ENCODE assay signal across 8 cellular contexts in the genomic region with DNA sequence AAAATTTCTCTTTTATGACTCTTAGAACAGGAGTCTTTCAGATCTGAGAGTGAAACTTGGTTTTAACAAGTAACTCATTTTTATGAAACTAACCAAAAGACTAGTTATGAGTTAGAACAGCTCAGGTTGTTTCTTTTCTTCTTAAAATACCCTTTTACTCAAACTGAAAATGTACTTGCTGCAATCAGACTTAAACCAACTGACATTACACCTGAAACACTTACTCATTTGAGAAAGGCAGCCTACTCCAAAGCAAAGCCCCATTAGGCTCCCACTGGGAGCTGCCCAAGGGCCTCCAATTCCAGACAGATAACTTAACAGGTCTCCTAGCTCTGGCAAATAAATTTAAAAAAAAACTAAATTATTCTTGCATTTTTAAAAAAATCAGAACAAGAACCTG. TPM values are rescaled to one million over a fixed set of nuclear protein-coding genes. Genes with fewer than 3 reads are reported as not detected.
DNase-seq lines count a peak whose midpoint lies in the region; ATAC-seq and TF ChIP-seq lines count a peak whose summit lies in the region.

No MANE protein-coding gene starts in this region.

- H3K27ac Mint-ChIP-seq in chondrocyte (ENCODE audit: unreplicated experiment), result peak overlapping the region; percentile 93
- H3K27ac Mint-ChIP-seq in progenitor cell of endocrine pancreas, result no peak overlapping the region
- H3K27ac Mint-ChIP-seq in HFFc6, result no peak overlapping the region

- peaks cover 2% of the 10 kb centered on the region for H3K36me3 Mint-ChIP-seq in chondrocyte (ENCODE audit: low read depth)
- peaks cover 3% of the 10 kb centered on the region for H3K36me3 Mint-ChIP-seq in progenitor cell of endocrine pancreas (ENCODE audit: insufficient read depth)
- no peaks in the 10 kb centered on the region for H3K36me3 Mint-ChIP-seq in HFFc6 (ENCODE audit: low read depth)

- H3K27me3 Mint-ChIP-seq in chondrocyte (ENCODE audit: low read depth) (no peaks in the 10 kb centered on the region), progenitor cell of endocrine pancreas (peaks cover 9% of the 10 kb centered on the region), HFFc6 (ENCODE audit: insufficient read depth) (peaks cover 9% of the 10 kb centered on the region)

- TF ChIP-seq CTCF in chondrocyte (IDR thresholded peaks at IDR 0.05), result no peak
- no peak for TF ChIP-seq CTCF in progenitor cell of endocrine pancreas (IDR thresholded peaks at IDR 0.05; ENCODE audit: unreplicated experiment)
- no peak for TF ChIP-seq CTCF in HFFc6 (IDR thresholded peaks at IDR 0.05)

- H3K9me3 Mint-ChIP-seq in chondrocyte (ENCODE audit: low read depth) (no peaks in the 10 kb centered on the region), progenitor cell of endocrine pancreas (ENCODE audit: low read depth) (peaks cover 7% of the 10 kb centered on the region), HFFc6 (no peaks in the 10 kb centered on the region)

- H3K4me1 Mint-ChIP-seq in chondrocyte (ENCODE audit: low read depth) (peaks cover 54% of the 10 kb centered on the region), progenitor cell of endocrine pancreas (ENCODE audit: low read depth) (peaks cover 11% of the 10 kb centered on the region), HFFc6 (ENCODE audit: low read depth) (no peaks in the 10 kb centered on the region; the same call in 1 of the 2 replicates)

- peak; percentile 20 for ATAC-seq in HG03457 (IDR thresholded peaks at IDR 0.05; ENCODE audit: unreplicated experiment)

- DNase-seq in stimulated activated CD4-positive, alpha-beta T cell treated with anti-CD3 and anti-CD28 coated beads, Interleukin-4, amount 100 ng/mL, for 24 hours, result peak; percentile 57
- no peak for DNase-seq in stimulated activated CD4-positive, alpha-beta T cell treated with anti-CD3 and anti-CD28 coated beads, Interleukin-4, amount 100 ng/mL, for 4 hours
- no peak for DNase-seq in chondrocyte (ENCODE audit: low spot score)
- DNase-seq in progenitor cell of endocrine pancreas (ENCODE audit: low spot score, unreplicated experiment), result no peak
- no peak for DNase-seq in SIG-M5 (lab: John Stamatoyannopoulos, UW)
- no peak for DNase-seq in HFFc6
- DNase-seq in NCI-H510A treated with DMSO at 0.1 percent for 48 hours (lab: John Stamatoyannopoulos, UW), result no peak

- H3K4me3 Mint-ChIP-seq in chondrocyte (ENCODE audit: unreplicated experiment), result peak overlapping the region; percentile 93
- peak overlapping the region; percentile 90 for H3K4me3 Mint-ChIP-seq in progenitor cell of endocrine pancreas (ENCODE audit: low read depth)
- H3K4me3 Mint-ChIP-seq in HFFc6, result no peak overlapping the region

RNA-seq across cellular contexts. Expression of gene FOXO1, which starts 3.6 kb away (rescaled TPM):
- total RNA-seq in chondrocyte, result 8.9 to 17.7 TPM (median 9.7 TPM) in 3 replicates
- 15.7 TPM in 2 replicates for total RNA-seq in progenitor cell of endocrine pancreas
- 1 to 10 TPM in 1 of 6 experiments, under 1 TPM in 5; 0.48 to 1.1 (median 0.63) TPM for total RNA-seq in HFFc6 (2021; fragmentation: NEBNext Ultra II Directional; extraction: Animal tissue kit (Norgen Biotek cat#: 25700))
